Comparison of ENCODE assay signal across 9 cellular contexts in the genomic region with DNA sequence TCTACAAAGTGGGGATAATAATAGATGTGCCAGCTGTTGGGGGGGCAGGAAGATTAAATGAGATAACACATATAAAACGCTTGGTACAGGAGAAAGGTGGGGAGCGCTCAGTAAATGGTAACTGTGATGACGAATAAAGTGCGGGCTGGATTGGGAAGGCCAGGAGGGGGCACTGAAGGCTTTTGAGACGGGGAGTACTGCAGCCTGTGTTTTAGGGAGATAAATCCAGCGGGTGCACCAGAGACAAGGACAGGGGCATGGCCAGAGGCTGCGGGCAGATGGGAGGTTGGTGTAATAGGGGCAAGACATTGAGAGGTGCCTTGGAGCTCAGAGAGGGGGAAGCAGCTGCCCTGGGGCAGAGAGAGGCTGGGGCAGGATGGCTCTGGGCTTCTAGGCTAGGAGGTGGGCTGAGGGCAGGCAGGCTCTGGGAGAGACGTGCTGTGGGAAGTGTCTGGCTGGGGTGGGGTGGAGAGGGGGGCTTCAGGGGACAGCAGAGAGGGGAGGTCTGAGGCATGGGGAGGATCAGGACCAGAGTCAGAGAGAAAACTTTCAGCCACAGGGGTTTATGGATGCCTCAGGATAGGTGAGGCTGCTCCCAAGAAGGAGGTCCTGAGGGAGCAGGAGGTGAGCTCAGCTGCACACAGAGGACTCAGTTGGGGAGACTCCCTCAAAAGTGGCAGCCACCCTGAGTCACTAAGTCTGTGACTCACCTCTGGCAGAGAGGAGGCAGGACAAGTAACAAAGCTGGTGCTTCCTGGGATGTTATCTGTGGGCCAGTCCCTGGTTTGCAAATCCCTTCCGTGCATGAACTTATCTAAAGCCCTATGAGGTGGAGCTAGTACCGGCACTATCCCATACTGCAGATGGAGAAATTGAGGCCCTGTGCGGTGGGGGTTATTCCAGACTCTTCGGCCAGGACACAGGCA. TPM values are rescaled to one million over a fixed set of nuclear protein-coding genes. Genes with fewer than 3 reads are reported as not detected.
DNase-seq lines count a peak whose midpoint lies in the region; ATAC-seq, FAIRE-seq and TF ChIP-seq lines count a peak whose summit lies in the region.
"Had no signal": no experiment of that assay in that cellular context is flagged by ENCODE, and none has a peak within 500 bp of the region (broad histone marks: within the 10 kb centered on the region; RNA-seq: fewer than 3 reads in every experiment).

No MANE protein-coding gene starts in this region.

- peak; percentile 19 for TF ChIP-seq POLR2A in prostate gland (IDR thresholded peaks at IDR 0.05)
- no peak for TF ChIP-seq POLR2A in GM12892 (IDR thresholded peaks at IDR 0.05; ENCODE audit: low read depth, low read length)

- no peak for FAIRE-seq in GM12892 (lab: Jason Lieb, UNC)

- in situ Hi-C loops in GM13977 (cut with MboI; ENCODE audit: low pct_unique_long_range_greater_than_20kb, low sequenced_read_pairs, unreplicated experiment), result loop anchor here (10.0 kb wide), 1 partner anchor 103 kb away; no protein-coding TSS in a partner anchor

- H3K36me3 ChIP-seq in prostate gland, result no peaks in the 10 kb centered on the region

- no peak for ATAC-seq in GM21515 (IDR thresholded peaks at IDR 0.05; ENCODE audit: unreplicated experiment)

- 65% methylated on average over 12 of the region's 12 CpGs for WGBS in prostate gland

- no peak overlapping the region for H3K4me3 ChIP-seq in prostate gland

- H3K4me3 Mint-ChIP-seq in activated T-cell treated with anti-CD3 and anti-CD28 coated beads, Interleukin-2, amount 50 U/mL, for 24 hours, result peak overlapping the region; percentile 81

- peaks cover 50% of the 10 kb centered on the region for H3K4me1 Mint-ChIP-seq in activated T-cell treated with anti-CD3 and anti-CD28 coated beads, Interleukin-2, amount 50 U/mL, for 24 hours (ENCODE audit: low read depth)

- intact Hi-C loops in prostate gland (cut with DNase I), result loop anchor here (1.0 to 2.0 kb wide), 2 partner anchors 63 to 95 kb away; no protein-coding TSS in a partner anchor

- no peaks in the 10 kb centered on the region for H3K9me3 ChIP-seq in prostate gland

- no peaks in the 10 kb centered on the region for H3K27me3 ChIP-seq in prostate gland (replicated peaks; ENCODE audit: insufficient read depth)

- DNase-seq in GM04504 (ENCODE audit: low read depth), result peak; percentile 62
- DNase-seq in NOMO-1 (lab: John Stamatoyannopoulos, UW; ENCODE audit: unreplicated experiment in 2 of 2), result peak; percentile 60 to 68
- peak; percentile 69 for DNase-seq in activated T-cell treated with anti-CD3 and anti-CD28 coated beads, Interleukin-2, amount 50 U/mL, for 24 hours
- peak; percentile 37 for DNase-seq in fibroblast of gingiva (ENCODE audit: low read depth)
- no peak for DNase-seq in prostate gland (ENCODE audit: low spot score)
- DNase-seq in GM13977 (ENCODE audit: low spot score), result no peak
- DNase-seq in GM12892 (ENCODE audit: insufficient read length), result no peak

- no peaks in the 10 kb centered on the region for H3K27me3 Mint-ChIP-seq in activated T-cell treated with anti-CD3 and anti-CD28 coated beads, Interleukin-2, amount 50 U/mL, for 24 hours

- H3K27ac ChIP-seq in prostate gland, result peak overlapping the region; percentile 95

- peak in 2 of 4 experiments; percentile 26 to 31 for TF ChIP-seq CTCF in prostate gland (IDR thresholded peaks at IDR 0.05)
- TF ChIP-seq CTCF in GM13977 (IDR thresholded peaks at IDR 0.05; ENCODE audit: extremely low read depth, insufficient read depth, missing control alignments), result no peak

- peak overlapping the region; percentile 99 for H3K27ac Mint-ChIP-seq in activated T-cell treated with anti-CD3 and anti-CD28 coated beads, Interleukin-2, amount 50 U/mL, for 24 hours

- no peaks in the 10 kb centered on the region for H3K36me3 Mint-ChIP-seq in activated T-cell treated with anti-CD3 and anti-CD28 coated beads, Interleukin-2, amount 50 U/mL, for 24 hours (ENCODE audit: low read depth)

- H3K9me3 Mint-ChIP-seq in activated T-cell treated with anti-CD3 and anti-CD28 coated beads, Interleukin-2, amount 50 U/mL, for 24 hours, result no peaks in the 10 kb centered on the region

- H3K4me1 ChIP-seq in prostate gland (replicated peaks), result peaks cover 9% of the 10 kb centered on the region

RNA-seq across cellular contexts. Expression of gene TEX44, which starts 18.9 kb away (rescaled TPM):
- 10 to 100 TPM in 1 of 2 donors, not detected in 1; 10.6 TPM for total RNA-seq in prostate gland
- not detected for polyA plus RNA-seq in GM12892 (2012; ENCODE audit: missing spikeins)
- total RNA-seq: activated CD8-positive, alpha-beta memory T cell treated with anti-CD3 and anti-CD28 coated beads for 36 hours had no signal

Comparison
In these comparisons a context has a peak if more than half of its experiments do, and no peak if none do; other contexts are left out.
1. DNase-seq: peak in GM04504 (single experiment), NOMO-1 (2 of 2), activated T-cell treated with anti-CD3 and anti-CD28 coated beads, Interleukin-2, amount 50 U/mL, for 24 hours (single experiment) and fibroblast of gingiva (single experiment); none in prostate gland (single experiment), GM13977 (single experiment) and GM12892 (single experiment).